ENCODE assay signal across 8 cellular contexts in genomic region chr20:43459022-43459942, GRCh38. TPM values are rescaled to one million over a fixed set of nuclear protein-coding genes. Genes with fewer than 3 reads are reported as not detected.
A peak's percentile ranks its signal among the peaks of the same experiment; 100 is the strongest.
DNase-seq lines count a peak whose midpoint lies in the region; ATAC-seq and TF ChIP-seq lines count a peak whose summit lies in the region.

No MANE protein-coding gene starts in this region.

- ATAC-seq in GM19023 (IDR thresholded peaks at IDR 0.05; ENCODE audit: unreplicated experiment), result no peak
- ATAC-seq in HG03432 (IDR thresholded peaks at IDR 0.05; ENCODE audit: unreplicated experiment), result no peak

- H3K4me3 ChIP-seq in dorsolateral prefrontal cortex, result peak overlapping the region; percentile 55 to 100 (median 92)

- peak overlapping the region; percentile 85 to 92 (median 91) for H3K4me3 Mint-ChIP-seq in nephron

- TF ChIP-seq CTCF in dorsolateral prefrontal cortex (IDR thresholded peaks at IDR 0.05 in 54 of 56, conservative IDR thresholded peaks at IDR 0.05 in 2 of 56; ENCODE audit: low read depth in 1 of 56, partially characterized antibody in 56 of 56) (no peak), nephron (IDR thresholded peaks at IDR 0.05; ENCODE audit: unreplicated experiment in 3 of 3) (no peak)

- peak overlapping the region in 31 of 59 donors; percentile 1 to 100 (median 100) for H3K27ac ChIP-seq in dorsolateral prefrontal cortex

- peak; percentile 51 for DNase-seq in ELR (ENCODE audit: low read depth)
- DNase-seq in RKO (ENCODE audit: low spot score), result peak; percentile 75
- DNase-seq in dorsolateral prefrontal cortex, result no peak
- DNase-seq in kidney glomerular epithelial cell (lab: John Stamatoyannopoulos, UW), result no peak
- no peak for DNase-seq in NCI-H526 treated with DMSO at 0.1 percent for 48 hours (lab: John Stamatoyannopoulos, UW)

- H3K9me3 Mint-ChIP-seq in nephron, result no peaks in the 10 kb centered on the region

- no peaks in the 10 kb centered on the region for H3K27me3 ChIP-seq in dorsolateral prefrontal cortex

- peaks cover 57% of the 10 kb centered on the region for H3K36me3 Mint-ChIP-seq in nephron (ENCODE audit: low read depth)

- intact Hi-C loops in dorsolateral prefrontal cortex (cut with DNase I), result loop anchor here (5.0 to 10.0 kb wide), 5 partner anchors 53 to 853 kb away; partner anchors contain the start of gene FITM2 (in 1 of the 2)

- peaks cover 1% of the 10 kb centered on the region for H3K27me3 Mint-ChIP-seq in nephron (ENCODE audit: low read depth)

- peak overlapping the region; percentile 86 to 99 (median 98) for H3K27ac Mint-ChIP-seq in nephron

- H3K4me1 Mint-ChIP-seq in nephron, result peaks cover 35% of the 10 kb centered on the region

RNA-seq across cellular contexts. Expression of gene SRSF6, which starts 1.6 kb away (rescaled TPM):
- total RNA-seq in dorsolateral prefrontal cortex, result 100 to 1,000 TPM in 24 of 120 experiments, 10 to 100 TPM in 96; 54.0 to 148 (median 87.6) TPM

RNA-seq across cellular contexts. Expression of gene L3MBTL1, which starts 48.2 kb away (rescaled TPM):
- 10 to 100 TPM; 15.5 to 63.9 (median 41.9) TPM for total RNA-seq in dorsolateral prefrontal cortex

Comparison
In these comparisons a context has a peak if more than half of its experiments do, and no peak if none do; other contexts are left out.
1. DNase-seq: peak in ELR (single experiment) and RKO (single experiment); none in dorsolateral prefrontal cortex (0 of 10), kidney glomerular epithelial cell (single experiment) and NCI-H526 treated with DMSO at 0.1 percent for 48 hours (single experiment).